ENCODE assay signal across 40 cellular contexts in the genomic region with DNA sequence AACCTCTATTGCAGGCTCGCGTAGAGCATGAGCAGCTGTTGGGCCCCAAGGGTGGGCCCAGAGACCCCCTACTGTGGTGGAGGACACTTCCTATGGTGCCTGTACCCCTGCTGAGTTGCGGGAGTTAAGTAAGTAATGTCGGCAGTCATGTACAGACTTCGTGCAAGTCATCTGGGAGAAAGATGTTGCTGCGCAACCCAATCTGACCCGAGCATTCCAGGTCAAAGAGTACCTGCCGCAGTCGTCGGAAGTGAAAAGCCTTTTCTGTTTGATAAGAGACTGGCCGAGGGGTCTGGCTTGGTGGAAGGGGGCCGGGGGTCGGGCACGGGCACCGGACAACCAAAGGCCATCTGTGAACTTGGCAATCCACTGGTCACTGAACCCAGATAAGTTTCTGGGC. TPM values are rescaled to one million over a fixed set of nuclear protein-coding genes. Genes with fewer than 3 reads are reported as not detected.
"Had no signal": no experiment of that assay in that cellular context is flagged by ENCODE, and none has a peak within 500 bp of the region (broad histone marks: within the 10 kb centered on the region; RNA-seq: fewer than 3 reads in every experiment).

No MANE protein-coding gene starts in this region.

- H3K36me3 ChIP-seq: ascending aorta, cardiac muscle cell had no signal

- FAIRE-seq: bronchial epithelial cell, TTC549 had no signal

- H3K36me3 Mint-ChIP-seq: activated CD4-positive, alpha-beta memory T cell treated with anti-CD3 and anti-CD28 coated beads for 36 hours; activated naive CD4-positive, alpha-beta T cell treated with anti-CD3 and anti-CD28 coated beads, Interleukin-2, amount 10 ng/mL, durations not matched to agents 7 days and 5 days; activated naive CD4-positive, alpha-beta T cell treated with anti-CD3 and anti-CD28 coated beads, Interleukin-2, amount 50 U/mL, for 24 hours; activated naive CD8-positive, alpha-beta T cell; activated naive CD8-positive, alpha-beta T cell treated with anti-CD3 and anti-CD28 coated beads, Interleukin-2, amount 10 ng/mL, durations not matched to agents 7 days and 5 days; brain had no signal

- H3K27ac ChIP-seq: ascending aorta, cardiac muscle cell, VCaP had no signal

- H3K4me3 ChIP-seq: ascending aorta, cardiac muscle cell had no signal

- H3K27ac Mint-ChIP-seq: activated B cell treated with CpG ODN at 0.5 μM for 24 hours; activated CD4-positive, alpha-beta memory T cell treated with anti-CD3 and anti-CD28 coated beads for 36 hours; activated CD4-positive, alpha-beta T cell treated with anti-CD3 and anti-CD28 coated beads, Interleukin-2, amount 10 ng/mL, durations not matched to agents 24 days and 14 days; activated CD8-positive, alpha-beta T cell treated with anti-CD3 and anti-CD28 coated beads for 36 hours; activated naive CD4-positive, alpha-beta T cell treated with anti-CD3 and anti-CD28 coated beads, Interleukin-2, amount 10 ng/mL, durations not matched to agents 7 days and 5 days; activated naive CD4-positive, alpha-beta T cell treated with anti-CD3 and anti-CD28 coated beads, Interleukin-2, amount 50 U/mL, for 24 hours; activated naive CD8-positive, alpha-beta T cell; activated naive CD8-positive, alpha-beta T cell treated with anti-CD3 and anti-CD28 coated beads, Interleukin-2, amount 10 ng/mL, durations not matched to agents 7 days and 5 days; activated naive CD8-positive, alpha-beta T cell treated with anti-CD3 and anti-CD28 coated beads, Interleukin-2, amount 50 U/mL, for 24 hours; activated T-helper 2 cell treated with anti-CD3 and anti-CD28 coated beads, Interferon-gamma antibody, Interleukin-2, Interleukin-4, amounts not matched to agents 10 μg/mL and 5 μg/mL and 100 μg/mL, durations not matched to agents 14 hours and 24 hours and 36 hours; brain; T-helper 1 cell treated with Interleukin-12 subunit alpha and Interleukin-12 subunit beta and Interleukin-4 antibody, amounts not matched to agents 30 μg/mL and 1 μg/mL, for 36 hours; T-helper 2 cell treated with Interferon-gamma antibody and Interleukin-4, amounts not matched to agents 5 μg/mL and 100 μg/mL, for 36 hours had no signal

- H3K4me1 Mint-ChIP-seq: activated B cell treated with CpG ODN at 0.5 μM for 24 hours; activated CD4-positive, alpha-beta T cell treated with anti-CD3 and anti-CD28 coated beads, Interleukin-2, amount 10 ng/mL, durations not matched to agents 24 days and 14 days; activated naive CD4-positive, alpha-beta T cell treated with anti-CD3 and anti-CD28 coated beads, Interleukin-2, amount 10 ng/mL, durations not matched to agents 7 days and 5 days; activated naive CD4-positive, alpha-beta T cell treated with anti-CD3 and anti-CD28 coated beads, Interleukin-2, amount 50 U/mL, for 24 hours; activated naive CD8-positive, alpha-beta T cell treated with anti-CD3 and anti-CD28 coated beads, Interleukin-2, amount 10 ng/mL, durations not matched to agents 7 days and 5 days; activated naive CD8-positive, alpha-beta T cell treated with anti-CD3 and anti-CD28 coated beads, Interleukin-2, amount 50 U/mL, for 24 hours; central memory CD8-positive, alpha-beta T cell had no signal

- H3K4me3 Mint-ChIP-seq: activated B cell treated with CpG ODN at 0.5 μM for 24 hours; activated CD4-positive, alpha-beta memory T cell treated with anti-CD3 and anti-CD28 coated beads for 36 hours; activated CD4-positive, alpha-beta T cell treated with anti-CD3 and anti-CD28 coated beads, Interleukin-2, amount 10 ng/mL, durations not matched to agents 24 days and 14 days; activated CD8-positive, alpha-beta T cell treated with anti-CD3 and anti-CD28 coated beads for 36 hours; activated naive CD4-positive, alpha-beta T cell treated with anti-CD3 and anti-CD28 coated beads, Interleukin-2, amount 10 ng/mL, durations not matched to agents 7 days and 5 days; activated naive CD4-positive, alpha-beta T cell treated with anti-CD3 and anti-CD28 coated beads, Interleukin-2, amount 50 U/mL, for 24 hours; activated naive CD8-positive, alpha-beta T cell; activated naive CD8-positive, alpha-beta T cell treated with anti-CD3 and anti-CD28 coated beads, Interleukin-2, amount 10 ng/mL, durations not matched to agents 7 days and 5 days; activated naive CD8-positive, alpha-beta T cell treated with anti-CD3 and anti-CD28 coated beads, Interleukin-2, amount 50 U/mL, for 24 hours; brain; central memory CD8-positive, alpha-beta T cell; T-helper 1 cell treated with Interleukin-12 subunit alpha and Interleukin-12 subunit beta and Interleukin-4 antibody, amounts not matched to agents 30 μg/mL and 1 μg/mL, for 36 hours; T-helper 2 cell treated with Interferon-gamma antibody and Interleukin-4, amounts not matched to agents 5 μg/mL and 100 μg/mL, for 36 hours had no signal

- H3K27me3 ChIP-seq: ascending aorta, cardiac muscle cell had no signal

- H3K9me3 Mint-ChIP-seq: activated B cell treated with CpG ODN at 0.5 μM for 24 hours; activated CD4-positive, alpha-beta memory T cell treated with anti-CD3 and anti-CD28 coated beads for 36 hours; activated CD4-positive, alpha-beta T cell treated with anti-CD3 and anti-CD28 coated beads, Interleukin-2, amount 10 ng/mL, durations not matched to agents 24 days and 14 days; activated CD8-positive, alpha-beta T cell treated with anti-CD3 and anti-CD28 coated beads for 36 hours; activated naive CD4-positive, alpha-beta T cell treated with anti-CD3 and anti-CD28 coated beads, Interleukin-2, amount 10 ng/mL, durations not matched to agents 7 days and 5 days; activated naive CD4-positive, alpha-beta T cell treated with anti-CD3 and anti-CD28 coated beads, Interleukin-2, amount 50 U/mL, for 24 hours; activated naive CD8-positive, alpha-beta T cell treated with anti-CD3 and anti-CD28 coated beads, Interleukin-2, amount 10 ng/mL, durations not matched to agents 7 days and 5 days; activated naive CD8-positive, alpha-beta T cell treated with anti-CD3 and anti-CD28 coated beads, Interleukin-2, amount 50 U/mL, for 24 hours; activated T-helper 2 cell treated with anti-CD3 and anti-CD28 coated beads, Interferon-gamma antibody, Interleukin-2, Interleukin-4, amounts not matched to agents 10 μg/mL and 5 μg/mL and 100 μg/mL, durations not matched to agents 14 hours and 24 hours and 36 hours; brain; central memory CD8-positive, alpha-beta T cell; T-helper 1 cell treated with Interleukin-12 subunit alpha and Interleukin-12 subunit beta and Interleukin-4 antibody, amounts not matched to agents 30 μg/mL and 1 μg/mL, for 36 hours; T-helper 2 cell treated with Interferon-gamma antibody and Interleukin-4, amounts not matched to agents 5 μg/mL and 100 μg/mL, for 36 hours had no signal

- H3K27me3 Mint-ChIP-seq: activated B cell treated with CpG ODN at 0.5 μM for 24 hours had no signal

- DNase-seq: activated B cell treated with CpG ODN at 0.5 μM for 24 hours; activated CD4-positive, alpha-beta memory T cell treated with anti-CD3 and anti-CD28 coated beads for 36 hours; activated CD4-positive, alpha-beta T cell treated with anti-CD3 and anti-CD28 coated beads for 4 hours; activated CD4-positive, alpha-beta T cell treated with anti-CD3 and anti-CD28 coated beads, Interleukin-2, amount 10 ng/mL, durations not matched to agents 24 days and 14 days; activated CD4-positive, alpha-beta T cell treated with anti-CD3 and anti-CD28 coated beads, Interleukin-2, amount 50 U/mL, for 1 hour; activated CD4-positive, alpha-beta T cell treated with anti-CD3 and anti-CD28 coated beads, Interleukin-2, amount 50 U/mL, for 4 hours; activated CD4-positive, CD25-positive, alpha-beta regulatory T cell treated with anti-CD3 and anti-CD28 coated beads, Interleukin-2, amount 50 U/mL, for 72 hours; activated CD8-positive, alpha-beta memory T cell treated with anti-CD3 and anti-CD28 coated beads, Interleukin-2, amount 50 U/mL, for 4 hours; activated CD8-positive, alpha-beta T cell treated with anti-CD3 and anti-CD28 coated beads for 36 hours; activated effector memory CD4-positive, alpha-beta T cell treated with Interleukin-2 at 50 U/mL for 16 hours; activated gamma-delta T cell; activated naive CD4-positive, alpha-beta T cell treated with anti-CD3 and anti-CD28 coated beads, Interleukin-2, amount 10 ng/mL, durations not matched to agents 7 days and 5 days; activated naive CD4-positive, alpha-beta T cell treated with Interleukin-2 at 50 U/mL for 16 hours; activated naive CD8-positive, alpha-beta T cell treated with anti-CD3 and anti-CD28 coated beads, Interleukin-2, amount 10 ng/mL, durations not matched to agents 7 days and 5 days; activated naive CD8-positive, alpha-beta T cell treated with anti-CD3 and anti-CD28 coated beads, Interleukin-2, amount 50 U/mL, for 24 hours; activated T-cell treated with anti-CD3 and anti-CD28 coated beads for 4 hours; activated T-cell treated with anti-CD3 and anti-CD28 coated beads, Interleukin-2, amount 50 U/mL, for 1 hour; activated T-cell treated with anti-CD3 and anti-CD28 coated beads, Interleukin-2, amount 50 U/mL, for 48 hours; amygdala; anterior cingulate cortex; caudate nucleus; cerebellar nuclear complex; T-helper 1 cell; T-helper 2 cell; T-helper 9 cell had no signal

- H3K9me3 ChIP-seq: ascending aorta had no signal

- H3K4me1 ChIP-seq: ascending aorta had no signal

- ATAC-seq: activated CD8-positive, alpha-beta T cell treated with anti-CD3 and anti-CD28 coated beads for 36 hours; activated naive CD8-positive, alpha-beta T cell treated with anti-CD3 and anti-CD28 coated beads, Interleukin-2, amount 50 U/mL, for 24 hours had no signal

RNA-seq across cellular contexts. Expression of a gene that starts 44.3 kb away (rescaled TPM):
- total RNA-seq: activated B cell treated with CpG ODN at 0.5 μM for 24 hours; activated CD4-positive, alpha-beta memory T cell treated with anti-CD3 and anti-CD28 coated beads for 36 hours; activated CD4-positive, alpha-beta T cell treated with anti-CD3 and anti-CD28 coated beads, Interleukin-2, amount 10 ng/mL, durations not matched to agents 24 days and 14 days; activated CD8-positive, alpha-beta memory T cell treated with anti-CD3 and anti-CD28 coated beads for 36 hours; activated CD8-positive, alpha-beta T cell treated with anti-CD3 and anti-CD28 coated beads for 36 hours; activated naive CD8-positive, alpha-beta T cell treated with anti-CD3 and anti-CD28 coated beads, Interleukin-2, amount 10 ng/mL, durations not matched to agents 7 days and 5 days; activated T-helper 2 cell treated with anti-CD3 and anti-CD28 coated beads, Interferon-gamma antibody, Interleukin-2, Interleukin-4, amounts not matched to agents 10 μg/mL and 5 μg/mL and 100 μg/mL, durations not matched to agents 14 hours and 24 hours and 36 hours; ascending aorta; bronchial epithelial cell; cardiac muscle cell; chondrocyte had no signal
- polyA plus RNA-seq: adipose tissue, cardiac muscle cell had no signal
